Comparison of ENCODE assay signal across 1 cellular context in genomic region chr9:69799521-69799920, GRCh38.
TF ChIP-seq lines count a peak whose summit lies in the region.

No MANE protein-coding gene starts in this region.

TF ChIP-seq in K562, 482 proteins besides CTCF, POLR2A, EP300 and RAD21:
- peak; percentile 42; the same call in 1 of the 2 replicates for TF ChIP-seq ZBTB33 (CRISPR knock-in tag; IDR thresholded peaks at IDR 0.05)
TF ChIP-seq in K562: peak in this region for 1; not testable (repeated sequence) for 481.
